37 cellular contexts compared by ENCODE assay signal in genomic region chr2:16411788-16412187, GRCh38.
"Had no signal": no experiment of that assay in that cellular context is flagged by ENCODE, and none has a peak within 500 bp of the region (broad histone marks: within the 10 kb centered on the region; RNA-seq: fewer than 3 reads in every experiment).

No MANE protein-coding gene starts in this region.

- H3K4me3 Mint-ChIP-seq: activated B cell treated with CpG ODN at 0.5 μM for 24 hours; activated CD4-positive, alpha-beta memory T cell treated with anti-CD3 and anti-CD28 coated beads for 36 hours; activated CD4-positive, alpha-beta T cell treated with anti-CD3 and anti-CD28 coated beads, Interleukin-2, amount 10 ng/mL, durations not matched to agents 24 days and 14 days; activated CD8-positive, alpha-beta T cell treated with anti-CD3 and anti-CD28 coated beads for 36 hours; activated naive CD4-positive, alpha-beta T cell treated with anti-CD3 and anti-CD28 coated beads for 36 hours; activated naive CD8-positive, alpha-beta T cell treated with anti-CD3 and anti-CD28 coated beads for 36 hours; activated T-cell treated with anti-CD3 and anti-CD28 coated beads, Interleukin-2, amount 50 U/mL, for 4 hours; activated T-cell treated with anti-CD3 and anti-CD28 coated beads, Interleukin-2, amount 50 U/mL, for 72 hours; activated T-helper 1 cell treated with anti-CD3 and anti-CD28 coated beads, Interleukin-12 subunit alpha, Interleukin-12 subunit beta, Interleukin-2, Interleukin-4 antibody, amounts not matched to agents 30 ng/mL and 10 ng/mL and 1 ng/mL, durations not matched to agents 14 hours and 24 hours and 36 hours; activated T-helper 17 cell treated with anti-CD3 and anti-CD28 coated beads, Interleukin-2, amount 50 U/mL, for 72 hours; T-helper 1 cell treated with Interleukin-12 subunit alpha and Interleukin-12 subunit beta and Interleukin-4 antibody, amounts not matched to agents 30 μg/mL and 1 μg/mL, for 36 hours; T-helper 2 cell treated with Interferon-gamma antibody and Interleukin-4, amounts not matched to agents 5 μg/mL and 100 μg/mL, for 36 hours had no signal

- DNase-seq: activated B cell treated with CpG ODN at 0.5 μM for 24 hours; activated CD4-positive, alpha-beta memory T cell treated with anti-CD3 and anti-CD28 coated beads for 36 hours; activated CD4-positive, alpha-beta T cell treated with anti-CD3 and anti-CD28 coated beads for 4 hours; activated CD4-positive, alpha-beta T cell treated with anti-CD3 and anti-CD28 coated beads, Interleukin-2, amount 10 ng/mL, durations not matched to agents 24 days and 14 days; activated CD4-positive, alpha-beta T cell treated with anti-CD3 and anti-CD28 coated beads, Interleukin-2, amount 50 U/mL, for 1 hour; activated CD4-positive, alpha-beta T cell treated with anti-CD3 and anti-CD28 coated beads, Interleukin-2, amount 50 U/mL, for 4 hours; activated CD4-positive, CD25-positive, alpha-beta regulatory T cell treated with anti-CD3 and anti-CD28 coated beads, Interleukin-2, amount 50 U/mL, for 72 hours; activated CD8-positive, alpha-beta memory T cell treated with anti-CD3 and anti-CD28 coated beads, Interleukin-2, amount 50 U/mL, for 4 hours; activated CD8-positive, alpha-beta T cell treated with anti-CD3 and anti-CD28 coated beads for 36 hours; activated effector memory CD4-positive, alpha-beta T cell treated with anti-CD3 and anti-CD28 coated beads, Interleukin-2, amount 50 U/mL, for 16 hours; activated gamma-delta T cell treated with Interleukin-2 at 50 U/mL for 16 hours; activated naive CD4-positive, alpha-beta T cell; activated naive CD4-positive, alpha-beta T cell treated with anti-CD3 and anti-CD28 coated beads for 36 hours; activated naive CD4-positive, alpha-beta T cell treated with anti-CD3 and anti-CD28 coated beads, Interleukin-2, amount 50 U/mL, for 16 hours; activated naive CD8-positive, alpha-beta T cell treated with anti-CD3 and anti-CD28 coated beads for 36 hours; activated T-cell treated with anti-CD3 and anti-CD28 coated beads for 4 hours; activated T-cell treated with anti-CD3 and anti-CD28 coated beads, Interleukin-2, amount 50 U/mL, for 1 hour; activated T-cell treated with anti-CD3 and anti-CD28 coated beads, Interleukin-2, amount 50 U/mL, for 4 hours; activated T-cell treated with anti-CD3 and anti-CD28 coated beads, Interleukin-2, amount 50 U/mL, for 72 hours; adrenal gland; amniotic stem cell; aorta; body of pancreas; brain microvascular endothelial cell; central memory CD4-positive, alpha-beta T cell; T-helper 1 cell; T-helper 2 cell; T-helper 9 cell had no signal

- FAIRE-seq: astrocyte, TTC549 had no signal

- H3K36me3 Mint-ChIP-seq: activated CD4-positive, alpha-beta memory T cell treated with anti-CD3 and anti-CD28 coated beads for 36 hours; activated naive CD4-positive, alpha-beta T cell treated with anti-CD3 and anti-CD28 coated beads, Interleukin-2, amount 50 U/mL, for 72 hours; activated naive CD8-positive, alpha-beta T cell treated with anti-CD3 and anti-CD28 coated beads for 36 hours had no signal

- H3K4me1 ChIP-seq: adrenal gland, breast epithelium had no signal

- H3K36me3 ChIP-seq: adrenal gland, brain microvascular endothelial cell, breast epithelium had no signal

- H3K4me3 ChIP-seq: adrenal gland, body of pancreas, breast epithelium had no signal

- ATAC-seq: activated CD8-positive, alpha-beta T cell treated with anti-CD3 and anti-CD28 coated beads for 36 hours; activated naive CD4-positive, alpha-beta T cell treated with anti-CD3 and anti-CD28 coated beads, Interleukin-2, amount 50 U/mL, for 72 hours; activated T-cell treated with anti-CD3 and anti-CD28 coated beads, Interleukin-2, amount 50 U/mL, for 4 hours; activated T-cell treated with anti-CD3 and anti-CD28 coated beads, Interleukin-2, amount 50 U/mL, for 72 hours; activated T-helper 17 cell treated with anti-CD3 and anti-CD28 coated beads, Interleukin-2, amount 50 U/mL, for 72 hours; body of pancreas had no signal

- H3K9me3 ChIP-seq: adrenal gland, body of pancreas had no signal

- H3K27me3 ChIP-seq: adrenal gland, body of pancreas, brain microvascular endothelial cell, breast epithelium had no signal

- H3K9me3 Mint-ChIP-seq: activated naive CD8-positive, alpha-beta T cell treated with anti-CD3 and anti-CD28 coated beads for 36 hours; activated T-helper 1 cell treated with anti-CD3 and anti-CD28 coated beads, Interleukin-12 subunit alpha, Interleukin-12 subunit beta, Interleukin-2, Interleukin-4 antibody, amounts not matched to agents 30 ng/mL and 10 ng/mL and 1 ng/mL, durations not matched to agents 14 hours and 24 hours and 36 hours; T-helper 2 cell treated with Interferon-gamma antibody and Interleukin-4, amounts not matched to agents 5 μg/mL and 100 μg/mL, for 36 hours had no signal

- H3K27ac Mint-ChIP-seq: activated B cell treated with CpG ODN at 0.5 μM for 24 hours; activated CD4-positive, alpha-beta memory T cell treated with anti-CD3 and anti-CD28 coated beads for 36 hours; activated CD4-positive, alpha-beta T cell treated with anti-CD3 and anti-CD28 coated beads, Interleukin-2, amount 10 ng/mL, durations not matched to agents 24 days and 14 days; activated CD8-positive, alpha-beta T cell treated with anti-CD3 and anti-CD28 coated beads for 36 hours; activated naive CD4-positive, alpha-beta T cell treated with anti-CD3 and anti-CD28 coated beads for 36 hours; activated naive CD4-positive, alpha-beta T cell treated with anti-CD3 and anti-CD28 coated beads, Interleukin-2, amount 50 U/mL, for 72 hours; activated naive CD8-positive, alpha-beta T cell treated with anti-CD3 and anti-CD28 coated beads for 36 hours; activated T-cell treated with anti-CD3 and anti-CD28 coated beads, Interleukin-2, amount 50 U/mL, for 72 hours; activated T-helper 1 cell treated with anti-CD3 and anti-CD28 coated beads, Interleukin-12 subunit alpha, Interleukin-12 subunit beta, Interleukin-2, Interleukin-4 antibody, amounts not matched to agents 30 ng/mL and 10 ng/mL and 1 ng/mL, durations not matched to agents 14 hours and 24 hours and 36 hours; activated T-helper 17 cell treated with anti-CD3 and anti-CD28 coated beads, Interleukin-2, amount 50 U/mL, for 72 hours; T-helper 1 cell treated with Interleukin-12 subunit alpha and Interleukin-12 subunit beta and Interleukin-4 antibody, amounts not matched to agents 30 μg/mL and 1 μg/mL, for 36 hours; T-helper 2 cell treated with Interferon-gamma antibody and Interleukin-4, amounts not matched to agents 5 μg/mL and 100 μg/mL, for 36 hours had no signal

- H3K27me3 Mint-ChIP-seq: activated B cell treated with CpG ODN at 0.5 μM for 24 hours; activated CD4-positive, alpha-beta memory T cell treated with anti-CD3 and anti-CD28 coated beads for 36 hours; activated CD4-positive, alpha-beta T cell treated with anti-CD3 and anti-CD28 coated beads, Interleukin-2, amount 10 ng/mL, durations not matched to agents 24 days and 14 days; activated naive CD8-positive, alpha-beta T cell treated with anti-CD3 and anti-CD28 coated beads for 36 hours had no signal

- H3K4me1 Mint-ChIP-seq: activated B cell treated with CpG ODN at 0.5 μM for 24 hours; activated CD4-positive, alpha-beta T cell treated with anti-CD3 and anti-CD28 coated beads, Interleukin-2, amount 10 ng/mL, durations not matched to agents 24 days and 14 days; activated naive CD8-positive, alpha-beta T cell treated with anti-CD3 and anti-CD28 coated beads for 36 hours; activated T-helper 17 cell treated with anti-CD3 and anti-CD28 coated beads, Interleukin-2, amount 50 U/mL, for 72 hours had no signal

- H3K27ac ChIP-seq: adrenal gland, body of pancreas, brain microvascular endothelial cell, breast epithelium, VCaP had no signal
